ENCODE assay signal across 8 cellular contexts in genomic region chr7:107661081-107661864, GRCh38. TPM values are rescaled to one million over a fixed set of nuclear protein-coding genes. Genes with fewer than 3 reads are reported as not detected.
A peak's percentile ranks its signal among the peaks of the same experiment; 100 is the strongest.
DNase-seq lines count a peak whose midpoint lies in the region; ATAC-seq and TF ChIP-seq lines count a peak whose summit lies in the region.

No MANE protein-coding gene starts in this region.

- no peaks in the 10 kb centered on the region for H3K27me3 ChIP-seq in testis

- no peak for TF ChIP-seq CTCF in CD14-positive monocyte (IDR thresholded peaks at IDR 0.05)
- peak; percentile 8 for TF ChIP-seq CTCF in epithelial cell of esophagus (IDR thresholded peaks at IDR 0.05; ENCODE audit: insufficient read depth, low read depth, low read length, missing control alignments)
- no peak for TF ChIP-seq CTCF in testis (IDR thresholded peaks at IDR 0.05)

- no peaks in the 10 kb centered on the region for H3K9me3 ChIP-seq in testis

- 0 to 1% methylated on average over 4 to 71 of the region's 73 CpGs for WGBS in testis, 2 donors

- no peak overlapping the region for H3K27ac Mint-ChIP-seq in CD14-positive monocyte
- peak overlapping the region; percentile 89 for H3K27ac Mint-ChIP-seq in activated CD4-positive, alpha-beta memory T cell treated with anti-CD3 and anti-CD28 coated beads, Interleukin-2, amount 10 ng/mL, durations not matched to agents 7 days and 5 days

- POLR2A ChIA-PET in activated CD4-positive, alpha-beta memory T cell treated with anti-CD3 and anti-CD28 coated beads, Interleukin-2, amount 10 ng/mL, durations not matched to agents 7 days and 5 days (lab: Charles Lee): interaction anchor here (0.6 to 4.7 kb wide), 18 partner anchors 8 to 493 kb away, joined by 3 to 47 read pairs (median 4); partner anchors contain the start of genes BCAP29, CBLL1, COG5 and DUS4L

- H3K27ac ChIP-seq in testis: no peak overlapping the region

- H3K4me3 ChIP-seq in epithelial cell of esophagus (ENCODE audit: low read length): peak overlapping the region; percentile 38
- H3K4me3 ChIP-seq in testis: peak overlapping the region; percentile 23 to 50

- ATAC-seq in GM19463 (IDR thresholded peaks at IDR 0.05; ENCODE audit: unreplicated experiment): peak; percentile 51

- H3K4me3 Mint-ChIP-seq in CD14-positive monocyte: peak overlapping the region; percentile 80 to 94
- H3K4me3 Mint-ChIP-seq in activated CD4-positive, alpha-beta memory T cell treated with anti-CD3 and anti-CD28 coated beads, Interleukin-2, amount 10 ng/mL, durations not matched to agents 7 days and 5 days: peak overlapping the region; percentile 94

- H3K4me1 ChIP-seq in testis: peaks cover 13% of the 10 kb centered on the region

- H3K36me3 ChIP-seq in testis (ENCODE audit: low read depth, missing control alignments): no peaks in the 10 kb centered on the region

- DNase-seq in CD14-positive monocyte (ENCODE audit: low spot score) (no peak), NCI-H146 (lab: John Stamatoyannopoulos, UW) (peak; percentile 78), epithelial cell of esophagus (ENCODE audit: low read depth) (peak; percentile 71), myocyte (ENCODE audit: low read depth) (peak; percentile 55), testis (peak; percentile 72), AG08395 (ENCODE audit: low spot score) (no peak)
- DNase-seq in activated CD4-positive, alpha-beta memory T cell treated with anti-CD3 and anti-CD28 coated beads, Interleukin-2, amount 10 ng/mL, durations not matched to agents 7 days and 5 days: peak; percentile 67

- peaks cover 14% of the 10 kb centered on the region for H3K4me1 Mint-ChIP-seq in CD14-positive monocyte
- H3K4me1 Mint-ChIP-seq in activated CD4-positive, alpha-beta memory T cell treated with anti-CD3 and anti-CD28 coated beads, Interleukin-2, amount 10 ng/mL, durations not matched to agents 7 days and 5 days: peaks cover 55% of the 10 kb centered on the region

- intact Hi-C loops in CD14-positive monocyte (cut with micrococcal nuclease) (no loop called here), testis (cut with DNase I; ENCODE audit: low total_unique reads) (no loop called here)

- H3K27me3 Mint-ChIP-seq in CD14-positive monocyte (ENCODE audit: low read depth in 3 of 3): peaks cover 54 to 69% (median 62%) of the 10 kb centered on the region in 3 donors
- no peaks in the 10 kb centered on the region for H3K27me3 Mint-ChIP-seq in activated CD4-positive, alpha-beta memory T cell treated with anti-CD3 and anti-CD28 coated beads, Interleukin-2, amount 10 ng/mL, durations not matched to agents 7 days and 5 days

- TF ChIP-seq POLR2A in testis (IDR thresholded peaks at IDR 0.05): no peak

- CTCF ChIA-PET in activated CD4-positive, alpha-beta memory T cell treated with anti-CD3 and anti-CD28 coated beads, Interleukin-2, amount 10 ng/mL, durations not matched to agents 7 days and 5 days (lab: Charles Lee): interaction anchor here (0.6 to 2.5 kb wide), 17 partner anchors 8 to 219 kb away, joined by 3 to 15 read pairs (median 4); partner anchors contain the start of genes BCAP29, CBLL1, COG5 and DUS4L

- peaks cover 0 to 10% (median 0%) of the 10 kb centered on the region in 7 donors for H3K9me3 Mint-ChIP-seq in CD14-positive monocyte
- no peaks in the 10 kb centered on the region for H3K9me3 Mint-ChIP-seq in activated CD4-positive, alpha-beta memory T cell treated with anti-CD3 and anti-CD28 coated beads, Interleukin-2, amount 10 ng/mL, durations not matched to agents 7 days and 5 days

- peaks cover 0 to 2% of the 10 kb centered on the region in 2 donors for H3K36me3 Mint-ChIP-seq in CD14-positive monocyte
- peaks cover 13% of the 10 kb centered on the region for H3K36me3 Mint-ChIP-seq in activated CD4-positive, alpha-beta memory T cell treated with anti-CD3 and anti-CD28 coated beads, Interleukin-2, amount 10 ng/mL, durations not matched to agents 7 days and 5 days (ENCODE audit: low read depth)

RNA-seq across cellular contexts. Expression of gene SLC26A4, which starts 0.6 kb away (rescaled TPM):
- polyA plus RNA-seq in CD14-positive monocyte (under 1 TPM; 0.10 to 0.12 TPM), testis (ENCODE audit: insufficient read depth, low read depth, low replicate concordance) (1.7 TPM)
- 10 to 100 TPM; 10.9 to 12.2 TPM for total RNA-seq in activated CD4-positive, alpha-beta memory T cell treated with anti-CD3 and anti-CD28 coated beads, Interleukin-2, amount 10 ng/mL, durations not matched to agents 7 days and 5 days
- total RNA-seq in myocyte (3.1 and 7.3 TPM in 2 replicates), testis (under 1 TPM; 0.43 to 0.79 TPM)
- 0.37 TPM for polyA plus RNA-seq in myocyte (2012)

Comparison
In these comparisons a context has a peak if more than half of its experiments do, and no peak if none do; other contexts are left out.
1. DNase-seq: peak in NCI-H146 (single experiment), activated CD4-positive, alpha-beta memory T cell treated with anti-CD3 and anti-CD28 coated beads, Interleukin-2, amount 10 ng/mL, durations not matched to agents 7 days and 5 days (single experiment), epithelial cell of esophagus (single experiment), myocyte (single experiment) and testis (single experiment); none in CD14-positive monocyte (single experiment) and AG08395 (single experiment).